In genomic region chr4:632926-633325, GRCh38 we compare ENCODE assay signal across 1 cellular context.
TF ChIP-seq lines count a peak whose summit lies in the region.

No MANE protein-coding gene starts in this region.

TF ChIP-seq in H1, 55 proteins besides CTCF, POLR2A, EP300 and RAD21 (continued from another document):
- TF ChIP-seq JUND (IDR thresholded peaks at IDR 0.05; ENCODE audit: low read length) (no peak), POLR2AphosphoS5 (IDR thresholded peaks at IDR 0.05; ENCODE audit: low read depth, low read length) (no peak), JUN (IDR thresholded peaks at IDR 0.05; ENCODE audit: low read depth, low read length) (no peak), RXRA (IDR thresholded peaks at IDR 0.05; ENCODE audit: insufficient read depth, low read depth, low read length) (no peak), SP2 (IDR thresholded peaks at IDR 0.05; ENCODE audit: low read length) (no peak), CREB1 (IDR thresholded peaks at IDR 0.05) (no peak), KDM5A (IDR thresholded peaks at IDR 0.05; ENCODE audit: low read length) (no peak), TAF1 (IDR thresholded peaks at IDR 0.05; ENCODE audit: low read depth, low read length) (no peak), MAX (IDR thresholded peaks at IDR 0.05) (no peak)
